1 cellular context compared by ENCODE assay signal in the genomic region with DNA sequence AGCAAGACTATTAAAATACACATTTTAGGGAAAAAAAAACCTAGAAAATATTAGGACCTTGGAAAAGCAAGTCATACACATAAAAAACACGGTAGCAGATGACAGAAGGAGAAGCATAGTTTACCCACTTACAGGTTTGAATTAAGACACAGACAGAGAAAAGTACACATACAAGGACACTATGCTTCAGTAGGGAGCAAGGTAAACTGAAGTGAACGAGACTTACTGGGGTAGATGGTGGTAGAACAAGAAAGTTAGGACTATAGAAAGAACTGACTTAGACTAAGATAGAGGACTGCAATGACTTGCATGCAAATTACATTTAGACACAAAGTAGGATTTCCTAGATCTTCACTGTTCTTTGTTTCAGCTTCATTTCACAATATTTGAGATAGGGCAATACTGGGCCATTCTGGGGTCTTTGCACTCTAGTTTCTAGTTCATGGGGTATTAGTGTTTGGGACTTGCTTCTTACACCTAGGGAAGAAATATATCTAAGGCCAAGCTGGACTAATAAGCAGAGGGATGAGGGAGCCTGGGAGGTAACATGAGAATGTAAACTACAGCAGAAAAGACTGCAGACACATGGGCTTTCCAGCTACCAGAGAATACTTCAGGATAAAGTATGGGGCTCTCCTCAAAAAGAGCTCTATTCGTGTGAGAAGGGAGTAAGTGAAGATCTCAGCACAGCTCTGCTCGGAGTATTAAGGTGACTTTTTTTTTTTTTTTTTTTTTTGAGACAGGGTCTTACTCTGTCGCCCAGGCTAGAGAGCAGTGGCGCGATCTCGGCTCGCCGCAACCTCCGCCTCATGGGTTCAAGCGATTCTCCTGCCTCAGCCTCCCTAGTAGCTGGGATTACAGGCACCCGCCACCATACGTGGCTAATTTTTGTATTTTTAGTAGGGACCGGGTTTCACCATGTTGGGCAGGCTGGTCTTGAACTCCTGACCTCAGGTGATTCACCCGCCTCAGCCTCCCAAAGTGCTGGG.
TF ChIP-seq lines count a peak whose summit lies in the region.

No MANE protein-coding gene starts in this region.

TF ChIP-seq in A549, 52 proteins besides CTCF, POLR2A, EP300 and RAD21:
- TF ChIP-seq PHF8 (IDR thresholded peaks at IDR 0.05; ENCODE audit: borderline replicate concordance, low read depth), result no peak
